ENCODE assay signal across 13 cellular contexts in the genomic region with DNA sequence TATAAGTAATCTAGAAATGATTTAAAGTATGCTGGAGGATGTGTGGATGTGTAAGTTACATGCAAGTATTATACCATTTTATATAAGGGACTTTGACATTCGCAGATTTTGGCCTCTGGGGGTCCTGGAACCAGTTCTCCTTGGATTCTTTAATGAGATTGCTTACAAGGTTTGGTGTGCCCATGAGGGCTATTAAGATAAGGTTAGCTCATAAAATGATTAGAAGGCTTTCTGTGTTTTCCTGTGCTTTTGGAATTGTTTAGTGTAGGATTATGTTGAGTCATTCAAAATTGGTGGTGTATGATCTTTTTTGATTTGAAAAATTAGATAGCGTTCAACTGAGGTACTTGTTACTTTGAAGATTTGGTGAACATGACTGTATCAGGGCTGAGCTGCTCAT. TPM values are rescaled to one million over a fixed set of nuclear protein-coding genes. Genes with fewer than 3 reads are reported as not detected.
DNase-seq lines count a peak whose midpoint lies in the region; ATAC-seq and TF ChIP-seq lines count a peak whose summit lies in the region.
"Had no signal": no experiment of that assay in that cellular context is flagged by ENCODE, and none has a peak within 500 bp of the region (broad histone marks: within the 10 kb centered on the region; RNA-seq: fewer than 3 reads in every experiment).

No MANE protein-coding gene starts in this region.

- no peaks in the 10 kb centered on the region for H3K27me3 ChIP-seq in MG63
- H3K27me3 ChIP-seq in sigmoid colon, result no peaks in the 10 kb centered on the region

- peaks cover 11% of the 10 kb centered on the region for H3K36me3 Mint-ChIP-seq in activated CD4-positive, alpha-beta T cell treated with anti-CD3 and anti-CD28 coated beads, Interleukin-2, amount 10 ng/mL, durations not matched to agents 24 days and 14 days (ENCODE audit: low read depth)
- peaks cover 7% of the 10 kb centered on the region for H3K36me3 Mint-ChIP-seq in central memory CD8-positive, alpha-beta T cell (ENCODE audit: insufficient read depth)
- peaks cover 12% of the 10 kb centered on the region for H3K36me3 Mint-ChIP-seq in progenitor cell of endocrine pancreas (ENCODE audit: insufficient read depth)

- H3K9me3 Mint-ChIP-seq in activated CD4-positive, alpha-beta T cell treated with anti-CD3 and anti-CD28 coated beads, Interleukin-2, amount 10 ng/mL, durations not matched to agents 24 days and 14 days, result no peaks in the 10 kb centered on the region
- no peaks in the 10 kb centered on the region for H3K9me3 Mint-ChIP-seq in central memory CD8-positive, alpha-beta T cell
- H3K9me3 Mint-ChIP-seq in progenitor cell of endocrine pancreas (ENCODE audit: low read depth), result peaks cover 17% of the 10 kb centered on the region

- H3K27me3 Mint-ChIP-seq in activated CD4-positive, alpha-beta T cell treated with anti-CD3 and anti-CD28 coated beads, Interleukin-2, amount 10 ng/mL, durations not matched to agents 24 days and 14 days, result no peaks in the 10 kb centered on the region
- no peaks in the 10 kb centered on the region for H3K27me3 Mint-ChIP-seq in central memory CD8-positive, alpha-beta T cell
- no peaks in the 10 kb centered on the region for H3K27me3 Mint-ChIP-seq in progenitor cell of endocrine pancreas

- H3K4me1 Mint-ChIP-seq in activated CD4-positive, alpha-beta T cell treated with anti-CD3 and anti-CD28 coated beads, Interleukin-2, amount 10 ng/mL, durations not matched to agents 24 days and 14 days, result peaks cover 47% of the 10 kb centered on the region
- peaks cover 77% of the 10 kb centered on the region for H3K4me1 Mint-ChIP-seq in central memory CD8-positive, alpha-beta T cell
- H3K4me1 Mint-ChIP-seq in progenitor cell of endocrine pancreas (ENCODE audit: low read depth), result peaks cover 47% of the 10 kb centered on the region

- H3K27ac ChIP-seq in sigmoid colon, result peak overlapping the region in 1 of 4 donors; percentile 31
- H3K27ac ChIP-seq: WERI-Rb-1 had no signal

- intact Hi-C loops in activated CD4-positive, alpha-beta T cell treated with anti-CD3 and anti-CD28 coated beads, Interleukin-2, amount 10 ng/mL, durations not matched to agents 24 days and 14 days (cut with micrococcal nuclease), result loop anchor here (10.0 kb wide), 1 partner anchor 1001 kb away; no protein-coding TSS in a partner anchor
- intact Hi-C loops in sigmoid colon (cut with DNase I), result loop anchor here (10.0 kb wide), 2 partner anchors 1351 to 1879 kb away; a partner anchor contains a TSS

- WGBS in sigmoid colon, 2 donors, result 25 to 66% methylated on average over 2 of the region's 2 CpGs

- no peaks in the 10 kb centered on the region for H3K36me3 ChIP-seq in MG63
- H3K36me3 ChIP-seq in sigmoid colon, result no peaks in the 10 kb centered on the region
- H3K36me3 ChIP-seq: WERI-Rb-1 had no signal

- H3K9me3 ChIP-seq in MG63 (no peaks in the 10 kb centered on the region), sigmoid colon (no peaks in the 10 kb centered on the region)

- TF ChIP-seq CTCF in progenitor cell of endocrine pancreas (IDR thresholded peaks at IDR 0.05; ENCODE audit: unreplicated experiment), result peak; percentile 9
- TF ChIP-seq CTCF in sigmoid colon (IDR thresholded peaks at IDR 0.05), result no peak

- peak overlapping the region; percentile 48 for H3K4me3 Mint-ChIP-seq in activated CD4-positive, alpha-beta T cell treated with anti-CD3 and anti-CD28 coated beads, Interleukin-2, amount 10 ng/mL, durations not matched to agents 24 days and 14 days
- H3K4me3 Mint-ChIP-seq in central memory CD8-positive, alpha-beta T cell, result peak overlapping the region; percentile 64
- H3K4me3 Mint-ChIP-seq in progenitor cell of endocrine pancreas (ENCODE audit: low read depth), result no peak overlapping the region

- DNase-seq in activated CD4-positive, alpha-beta T cell treated with anti-CD3 and anti-CD28 coated beads, Interleukin-2, amount 10 ng/mL, durations not matched to agents 24 days and 14 days, result no peak
- DNase-seq in activated CD4-positive, alpha-beta T cell treated with anti-CD3 and anti-CD28 coated beads for 4 hours, result no peak
- DNase-seq in MG63, result no peak
- DNase-seq in central memory CD8-positive, alpha-beta T cell (ENCODE audit: low spot score in 2 of 2), result no peak
- DNase-seq in progenitor cell of endocrine pancreas (ENCODE audit: low spot score, unreplicated experiment), result no peak
- no peak for DNase-seq in sigmoid colon
- no peak for DNase-seq in NK-92 treated with Interleukin-12 subunit alpha and Interleukin-12 subunit beta, amount 100 ng/mL, for 24 hours (lab: John Stamatoyannopoulos, UW)
- DNase-seq in NCI-H524 (lab: John Stamatoyannopoulos, UW), result no peak
- DNase-seq: activated T-cell treated with anti-CD3 and anti-CD28 coated beads, Interleukin-2, amount 50 U/mL, for 48 hours; MM.1S; NCI-H2081 treated with DMSO at 0.1 percent for 48 hours; WERI-Rb-1 had no signal

- TF ChIP-seq POLR2A in sigmoid colon (IDR thresholded peaks at IDR 0.05), result no peak

- peak overlapping the region; percentile 49 for H3K27ac Mint-ChIP-seq in activated CD4-positive, alpha-beta T cell treated with anti-CD3 and anti-CD28 coated beads, Interleukin-2, amount 10 ng/mL, durations not matched to agents 24 days and 14 days
- peak overlapping the region; percentile 86 for H3K27ac Mint-ChIP-seq in central memory CD8-positive, alpha-beta T cell (ENCODE audit: low read depth)
- H3K27ac Mint-ChIP-seq in progenitor cell of endocrine pancreas, result no peak overlapping the region

- H3K4me3 ChIP-seq in MG63 (peak overlapping the region; percentile 38; the same call in 1 of the 2 replicates), sigmoid colon (no peak overlapping the region)

- H3K4me1 ChIP-seq in sigmoid colon, result peaks cover 0 to 65% (median 44%) of the 10 kb centered on the region in 4 donors

- TF ChIP-seq EP300 in sigmoid colon (IDR thresholded peaks at IDR 0.05), result no peak

- no peak for ATAC-seq in central memory CD8-positive, alpha-beta T cell (replicated peaks; ENCODE audit: extremely low read depth, poor library complexity, severe bottlenecking)
- ATAC-seq: HCT116 had no signal

RNA-seq across cellular contexts. Expression of a gene that starts 5.6 kb away (rescaled TPM):
- total RNA-seq in activated CD4-positive, alpha-beta T cell treated with anti-CD3 and anti-CD28 coated beads, Interleukin-2, amount 10 ng/mL, durations not matched to agents 24 days and 14 days, result 27.3 and 29.0 TPM in 2 replicates
- total RNA-seq in MG63 (2014; rRNA removed; shearing (Covaris generic); ENCODE audit: low replicate concordance), result 16.4 and 25.1 TPM in 2 replicates
- total RNA-seq in progenitor cell of endocrine pancreas, result 48.8 and 50.3 TPM in 2 replicates
- 10 to 100 TPM; 37.9 to 54.0 (median 49.0) TPM for total RNA-seq in sigmoid colon
- polyA plus RNA-seq in sigmoid colon, result 10 to 100 TPM; 10.2 to 12.6 (median 12.0) TPM
